Comparison of ENCODE assay signal across 8 cellular contexts in genomic region chr19:9323919-9324583, GRCh38. TPM values are rescaled to one million over a fixed set of nuclear protein-coding genes. Genes with fewer than 3 reads are reported as not detected.
DNase-seq lines count a peak whose midpoint lies in the region; ATAC-seq, FAIRE-seq and TF ChIP-seq lines count a peak whose summit lies in the region.

Gene ZNF559, plus strand, starts transcription at chr19:9324179. Its CDS starts 14,371 bp downstream, at chr19:9338550.

- no peaks in the 10 kb centered on the region for H3K27me3 ChIP-seq in bronchial epithelial cell (ENCODE audit: control insufficient read depth, insufficient read depth, low read length)
- no peaks in the 10 kb centered on the region for H3K27me3 ChIP-seq in spleen (replicated peaks in 1 of 7)

- no peak for FAIRE-seq in bronchial epithelial cell (lab: Jason Lieb, UNC)

- H3K9me3 ChIP-seq in spleen: peaks cover 13 to 84% (median 59%) of the 10 kb centered on the region in 8 donors

- ATAC-seq in GM18873 (IDR thresholded peaks at IDR 0.05; ENCODE audit: low FRiP score, unreplicated experiment): peak; percentile 92
- peak; percentile 96 for ATAC-seq in HG03135 (IDR thresholded peaks at IDR 0.05; ENCODE audit: unreplicated experiment)

- peak within 1 kb of the TSS; percentile 75 for H3K4me3 ChIP-seq in WI38 (ENCODE audit: low read depth, low read length)
- peak within 1 kb of the TSS; percentile 67 for H3K4me3 ChIP-seq in bronchial epithelial cell (ENCODE audit: low read depth, low read length)
- H3K4me3 ChIP-seq in spleen: peak within 1 kb of the TSS; percentile 65 to 87 (median 71)

- peak within 1 kb of the TSS; percentile 69 to 95 (median 92) for H3K27ac ChIP-seq in spleen

- 0 to 1% (median 1%) methylated on average over 22 to 48 of the region's 48 CpGs for WGBS in spleen, 5 donors

- peaks cover 5 to 20% (median 10%) of the 10 kb centered on the region in 6 donors for H3K4me1 ChIP-seq in spleen

- H3K36me3 ChIP-seq in bronchial epithelial cell (ENCODE audit: control insufficient read depth, insufficient read depth, low read length) (peaks cover 1% of the 10 kb centered on the region), spleen (peaks cover 5 to 43% (median 26%) of the 10 kb centered on the region in 6 donors)

- TF ChIP-seq CTCF in WI38 (IDR thresholded peaks at IDR 0.05; ENCODE audit: low read depth, low read length): 0 out of 2 replicates have a peak, but pooled peaks have one; percentile 19
- peak; percentile 29 for TF ChIP-seq CTCF in bronchial epithelial cell (IDR thresholded peaks at IDR 0.05; ENCODE audit: insufficient read depth, low read length, severe bottlenecking)
- peak; percentile 20 to 65 (median 54) for TF ChIP-seq CTCF in spleen (IDR thresholded peaks at IDR 0.05 in 8 of 11, conservative IDR thresholded peaks at IDR 0.05 in 3 of 11)

- DNase-seq in AG08396 (ENCODE audit: low spot score) (peak; percentile 98), NCI-H2196 treated with DMSO at 0.1 percent for 48 hours (lab: John Stamatoyannopoulos, UW; ENCODE audit: unreplicated experiment) (peak; percentile 93), bronchial epithelial cell (ENCODE audit: low read depth) (peak; percentile 86), inferior parietal cortex (ENCODE audit: extremely low spot score) (peak; percentile 93), spleen (peak; percentile 97)

- no peak for TF ChIP-seq POLR2A in spleen (IDR thresholded peaks at IDR 0.05)

- intact Hi-C loops in spleen (cut with DNase I; ENCODE audit: low total_unique reads): no loop called here

RNA-seq across cellular contexts. Expression of gene ZNF559, which starts in this region (rescaled TPM):
- 10.8 and 12.1 TPM in 2 replicates for total RNA-seq in bronchial epithelial cell
- total RNA-seq in spleen: 10 to 100 TPM; 25.9 to 40.1 (median 27.6) TPM
- polyA plus RNA-seq in spleen: 10 to 100 TPM; 27.7 to 33.5 (median 28.5) TPM

Comparison
In these comparisons a context has a peak if more than half of its experiments do, and no peak if none do; other contexts are left out.
1. Peak in every context shown above with its lines: DNase-seq, ATAC-seq, H3K4me3 ChIP-seq and H3K27ac ChIP-seq.